Comparison of ENCODE assay signal across 8 cellular contexts in the genomic region with DNA sequence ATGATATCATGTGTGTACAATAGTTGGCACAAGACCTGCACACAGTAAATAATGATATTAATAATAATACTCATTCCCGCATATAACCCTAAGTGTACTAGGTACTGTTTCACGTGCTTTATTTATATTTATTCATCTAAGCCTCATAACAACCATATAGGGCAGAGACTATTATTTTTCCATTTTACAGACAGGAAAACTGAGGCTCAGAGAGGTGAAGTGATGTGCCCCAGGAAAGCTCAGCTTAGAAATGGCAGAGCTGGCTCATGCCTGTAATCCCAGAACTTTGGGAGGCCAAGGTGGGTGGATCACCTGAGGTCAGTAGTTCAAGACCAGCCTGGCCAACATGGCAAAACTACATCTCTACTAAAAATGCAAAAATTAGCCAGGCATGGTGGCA. TPM values are rescaled to one million over a fixed set of nuclear protein-coding genes. Genes with fewer than 3 reads are reported as not detected.
"Had no signal": no experiment of that assay in that cellular context is flagged by ENCODE, and none has a peak within 500 bp of the region (broad histone marks: within the 10 kb centered on the region; RNA-seq: fewer than 3 reads in every experiment).

No MANE protein-coding gene starts in this region.

- H3K9me3 Mint-ChIP-seq: IgD-negative memory B cell had no signal

- FAIRE-seq: HTR-8/SVneo had no signal

- DNase-seq: IMR-90, KBM-7, KG1 had no signal

- H3K27ac Mint-ChIP-seq: IgD-negative memory B cell had no signal

- H3K4me3 Mint-ChIP-seq: IgD-negative memory B cell had no signal

- H3K36me3 Mint-ChIP-seq: IgD-negative memory B cell had no signal

- H3K4me2 ChIP-seq: KMS-11 had no signal

- H3K9ac ChIP-seq: KMS-11 had no signal

- H3K27ac ChIP-seq: HL-60, KMS-11 had no signal

RNA-seq across cellular contexts. Expression of a gene that starts 13.6 kb away (rescaled TPM):
- total RNA-seq: HT-29, IMR-90 had no signal
- polyA plus RNA-seq: IgD-negative memory B cell, IMR-90 had no signal
